9 cellular contexts compared by ENCODE assay signal in genomic region chr12:57237653-57237951, GRCh38. TPM values are rescaled to one million over a fixed set of nuclear protein-coding genes. Genes with fewer than 3 reads are reported as not detected.
DNase-seq lines count a peak whose midpoint lies in the region; ATAC-seq and TF ChIP-seq lines count a peak whose summit lies in the region.
"Had no signal": no experiment of that assay in that cellular context is flagged by ENCODE, and none has a peak within 500 bp of the region (broad histone marks: within the 10 kb centered on the region; RNA-seq: fewer than 3 reads in every experiment).

No MANE protein-coding gene starts in this region.

- no peak for TF ChIP-seq RAD21 in neural cell (conservative IDR thresholded peaks at IDR 0.05)

- H3K27ac ChIP-seq in neural cell (ENCODE audit: low read length), result no peak overlapping the region
- no peak overlapping the region for H3K27ac ChIP-seq in adrenal gland
- H3K27ac ChIP-seq: HL-60 had no signal

- H3K4me1 Mint-ChIP-seq in activated naive CD8-positive, alpha-beta T cell treated with anti-CD3 and anti-CD28 coated beads, Interleukin-2, amount 10 ng/mL, durations not matched to agents 7 days and 5 days, result peaks cover 49% of the 10 kb centered on the region

- peaks cover 39% of the 10 kb centered on the region for H3K27me3 Mint-ChIP-seq in activated naive CD8-positive, alpha-beta T cell treated with anti-CD3 and anti-CD28 coated beads, Interleukin-2, amount 10 ng/mL, durations not matched to agents 7 days and 5 days

- peak overlapping the region; percentile 64 for H3K4me3 Mint-ChIP-seq in activated naive CD8-positive, alpha-beta T cell treated with anti-CD3 and anti-CD28 coated beads, Interleukin-2, amount 10 ng/mL, durations not matched to agents 7 days and 5 days

- H3K27me3 ChIP-seq in neural cell (ENCODE audit: insufficient read depth, low read depth, low read length), result peaks cover 54% of the 10 kb centered on the region
- peaks cover 33% of the 10 kb centered on the region for H3K27me3 ChIP-seq in adrenal gland

- peaks cover 20 to 37% of the 10 kb centered on the region in 2 donors for H3K4me1 ChIP-seq in adrenal gland (replicated peaks in 1 of 2)

- H3K79me2 ChIP-seq in neural cell (replicated peaks; ENCODE audit: insufficient read depth, low read length), result no peaks in the 10 kb centered on the region

- peak; percentile 38 for DNase-seq in DMS153 (lab: John Stamatoyannopoulos, UW)
- no peak for DNase-seq in DMS153 treated with DMSO at 0.1 percent for 48 hours (lab: John Stamatoyannopoulos, UW; ENCODE audit: unreplicated experiment)
- DNase-seq in NCI-H2029 (lab: John Stamatoyannopoulos, UW), result peak; percentile 59
- peak; percentile 33 for DNase-seq in activated naive CD8-positive, alpha-beta T cell treated with anti-CD3 and anti-CD28 coated beads, Interleukin-2, amount 10 ng/mL, durations not matched to agents 7 days and 5 days
- DNase-seq in adrenal gland, result no peak
- no peak for DNase-seq in NCI-H2196 treated with DMSO at 0.1 percent for 48 hours (lab: John Stamatoyannopoulos, UW; ENCODE audit: unreplicated experiment)
- no peak for DNase-seq in sciatic nerve (ENCODE audit: low spot score)

- H3K9me2 ChIP-seq in neural cell (ENCODE audit: insufficient read depth, low read length), result no peaks in the 10 kb centered on the region

- no peak overlapping the region for H3K27ac Mint-ChIP-seq in activated naive CD8-positive, alpha-beta T cell treated with anti-CD3 and anti-CD28 coated beads, Interleukin-2, amount 10 ng/mL, durations not matched to agents 7 days and 5 days

- H3K36me3 Mint-ChIP-seq in activated naive CD8-positive, alpha-beta T cell treated with anti-CD3 and anti-CD28 coated beads, Interleukin-2, amount 10 ng/mL, durations not matched to agents 7 days and 5 days, result peaks cover 25% of the 10 kb centered on the region

- H3K4me2 ChIP-seq in neural cell (ENCODE audit: low read length), result no peak overlapping the region

- no peak for TF ChIP-seq CTCF in neural cell (IDR thresholded peaks at IDR 0.05; ENCODE audit: poor library complexity, severe bottlenecking)
- TF ChIP-seq CTCF in adrenal gland (IDR thresholded peaks at IDR 0.05), result no peak

- H3F3A ChIP-seq in neural cell (ENCODE audit: insufficient read depth, low read length, poor library complexity, severe bottlenecking), result no peaks in the 10 kb centered on the region

- TF ChIP-seq POLR2A in adrenal gland (IDR thresholded peaks at IDR 0.05), result no peak

- no peaks in the 10 kb centered on the region for H3K9me3 Mint-ChIP-seq in activated naive CD8-positive, alpha-beta T cell treated with anti-CD3 and anti-CD28 coated beads, Interleukin-2, amount 10 ng/mL, durations not matched to agents 7 days and 5 days

- peak overlapping the region; percentile 79 for H3K4me3 ChIP-seq in neural cell (ENCODE audit: low read length)
- H3K4me3 ChIP-seq in adrenal gland, result no peak overlapping the region

- no peaks in the 10 kb centered on the region for H4K20me1 ChIP-seq in neural cell (ENCODE audit: insufficient read depth)

- intact Hi-C loops in adrenal gland (cut with DNase I), result no loop called here
- intact Hi-C loops in sciatic nerve (cut with DNase I), result no loop called here

- no peak for ATAC-seq in activated naive CD8-positive, alpha-beta T cell treated with anti-CD3 and anti-CD28 coated beads, Interleukin-2, amount 10 ng/mL, durations not matched to agents 7 days and 5 days (ENCODE audit: low read depth)
- no peak for ATAC-seq in sciatic nerve

- no peak overlapping the region for H2AFZ ChIP-seq in neural cell (ENCODE audit: low read depth, low read length)

- 45 to 58% (median 50%) methylated on average over 5 of the region's 5 CpGs for WGBS in adrenal gland, 4 donors

- no peak for TF ChIP-seq EP300 in neural cell (conservative IDR thresholded peaks at IDR 0.05; ENCODE audit: poor library complexity, severe bottlenecking)

- H3K36me3 ChIP-seq in neural cell (ENCODE audit: insufficient read depth, low read length), result no peaks in the 10 kb centered on the region
- H3K36me3 ChIP-seq in adrenal gland (replicated peaks in 1 of 2), result peaks cover 0 to 17% of the 10 kb centered on the region in 2 donors

- H3K9ac ChIP-seq in neural cell (ENCODE audit: low read length), result peak overlapping the region; percentile 60

- POLR2A ChIA-PET in activated naive CD8-positive, alpha-beta T cell treated with anti-CD3 and anti-CD28 coated beads, Interleukin-2, amount 10 ng/mL, durations not matched to agents 7 days and 5 days (lab: Charles Lee), result interaction anchor here (4.2 to 8.8 kb wide), 3 partner anchors 9 to 23 kb away, joined by 22 to 71 read pairs (median 57); partner anchors contain the start of gene SHMT2

- H3K9me3 ChIP-seq in neural cell (ENCODE audit: low read length) (no peaks in the 10 kb centered on the region), adrenal gland (replicated peaks in 1 of 3) (no peaks in the 10 kb centered on the region)

TF ChIP-seq in neural cell, 6 proteins besides CTCF, POLR2A, EP300 and RAD21:
- no peak for TF ChIP-seq SMC3 (conservative IDR thresholded peaks at IDR 0.05; ENCODE audit: poor library complexity)
- TF ChIP-seq TAF1 (IDR thresholded peaks at IDR 0.05; ENCODE audit: low read depth), result no peak
- no peak for TF ChIP-seq POLR2AphosphoS5 (IDR thresholded peaks at IDR 0.05)
- TF ChIP-seq EZH2 (IDR thresholded peaks at IDR 0.05; ENCODE audit: borderline replicate concordance, insufficient read depth, low read length, poor library complexity, severe bottlenecking), result no peak
- no peak for TF ChIP-seq MXI1 (conservative IDR thresholded peaks at IDR 0.05; ENCODE audit: poor library complexity, severe bottlenecking)
- TF ChIP-seq REST (IDR thresholded peaks at IDR 0.05; ENCODE audit: borderline replicate concordance), result no peak

RNA-seq across cellular contexts. Expression of gene SHMT2, which starts 8.1 kb away (rescaled TPM):
- 100 to 1,000 TPM; 142 to 159 TPM for total RNA-seq in activated naive CD8-positive, alpha-beta T cell treated with anti-CD3 and anti-CD28 coated beads, Interleukin-2, amount 10 ng/mL, durations not matched to agents 7 days and 5 days
- polyA plus RNA-seq in neural cell, result 38.2 and 42.2 TPM in 2 replicates
- 19.0 and 22.9 TPM in 2 replicates for polyA minus RNA-seq in neural cell
- 10 to 100 TPM; 57.0 to 94.7 (median 71.8) TPM for total RNA-seq in adrenal gland
- polyA plus RNA-seq in adrenal gland, result 10 to 100 TPM; 25.2 to 43.0 (median 29.0) TPM
- 41.9 TPM for total RNA-seq in sciatic nerve

RNA-seq across cellular contexts. Expression of gene STAC3, which starts 13.4 kb away (rescaled TPM):
- 10 to 100 TPM; 10.7 to 11.4 TPM for total RNA-seq in activated naive CD8-positive, alpha-beta T cell treated with anti-CD3 and anti-CD28 coated beads, Interleukin-2, amount 10 ng/mL, durations not matched to agents 7 days and 5 days
- polyA plus RNA-seq in neural cell (1.3 and 2.9 TPM in 2 replicates), adrenal gland (10 to 100 TPM in 1 of 3 donors, 1 to 10 TPM in 2; 2.0 to 10.5 (median 4.5) TPM)
- polyA minus RNA-seq in neural cell, result 0.49 and 0.93 TPM in 2 replicates
- total RNA-seq in adrenal gland (1 to 10 TPM in 7 of 8 donors, under 1 TPM in 1; 0.30 to 4.1 (median 2.5) TPM), sciatic nerve (1.9 TPM)

RNA-seq across cellular contexts. Expression of gene NXPH4, which starts 21.0 kb away (rescaled TPM):
- total RNA-seq in activated naive CD8-positive, alpha-beta T cell treated with anti-CD3 and anti-CD28 coated beads, Interleukin-2, amount 10 ng/mL, durations not matched to agents 7 days and 5 days, result 1 to 10 TPM; 1.7 to 2.4 TPM
- 0.53 TPM in 1 of 2 replicates, not detected in the other for polyA plus RNA-seq in neural cell
- not detected in 2 replicates for polyA minus RNA-seq in neural cell
- 1 to 10 TPM in 1 of 8 donors, under 1 TPM in 4, not detected in 3; 0.15 to 3.7 (median 0.42) TPM for total RNA-seq in adrenal gland
- polyA plus RNA-seq in adrenal gland, result 1 to 10 TPM in 2 of 3 donors, under 1 TPM in 1; 0.62 to 1.7 (median 1.2) TPM
- total RNA-seq in sciatic nerve, result 0.27 TPM

Comparison
In these comparisons a context has a peak if more than half of its experiments do, and no peak if none do; other contexts are left out.
1. DNase-seq: peak in DMS153 (single experiment), NCI-H2029 (single experiment) and activated naive CD8-positive, alpha-beta T cell treated with anti-CD3 and anti-CD28 coated beads, Interleukin-2, amount 10 ng/mL, durations not matched to agents 7 days and 5 days (single experiment); none in DMS153 treated with DMSO at 0.1 percent for 48 hours (single experiment), adrenal gland (0 of 7), NCI-H2196 treated with DMSO at 0.1 percent for 48 hours (single experiment) and sciatic nerve (single experiment).